1 cellular context compared by ENCODE assay signal in genomic region chr5:138490648-138491283, GRCh38.
TF ChIP-seq lines count a peak whose summit lies in the region.

No MANE protein-coding gene starts in this region.

TF ChIP-seq in K562, 482 proteins besides CTCF, POLR2A, EP300 and RAD21 (continued from another document):
- TF ChIP-seq, protein P1, sequence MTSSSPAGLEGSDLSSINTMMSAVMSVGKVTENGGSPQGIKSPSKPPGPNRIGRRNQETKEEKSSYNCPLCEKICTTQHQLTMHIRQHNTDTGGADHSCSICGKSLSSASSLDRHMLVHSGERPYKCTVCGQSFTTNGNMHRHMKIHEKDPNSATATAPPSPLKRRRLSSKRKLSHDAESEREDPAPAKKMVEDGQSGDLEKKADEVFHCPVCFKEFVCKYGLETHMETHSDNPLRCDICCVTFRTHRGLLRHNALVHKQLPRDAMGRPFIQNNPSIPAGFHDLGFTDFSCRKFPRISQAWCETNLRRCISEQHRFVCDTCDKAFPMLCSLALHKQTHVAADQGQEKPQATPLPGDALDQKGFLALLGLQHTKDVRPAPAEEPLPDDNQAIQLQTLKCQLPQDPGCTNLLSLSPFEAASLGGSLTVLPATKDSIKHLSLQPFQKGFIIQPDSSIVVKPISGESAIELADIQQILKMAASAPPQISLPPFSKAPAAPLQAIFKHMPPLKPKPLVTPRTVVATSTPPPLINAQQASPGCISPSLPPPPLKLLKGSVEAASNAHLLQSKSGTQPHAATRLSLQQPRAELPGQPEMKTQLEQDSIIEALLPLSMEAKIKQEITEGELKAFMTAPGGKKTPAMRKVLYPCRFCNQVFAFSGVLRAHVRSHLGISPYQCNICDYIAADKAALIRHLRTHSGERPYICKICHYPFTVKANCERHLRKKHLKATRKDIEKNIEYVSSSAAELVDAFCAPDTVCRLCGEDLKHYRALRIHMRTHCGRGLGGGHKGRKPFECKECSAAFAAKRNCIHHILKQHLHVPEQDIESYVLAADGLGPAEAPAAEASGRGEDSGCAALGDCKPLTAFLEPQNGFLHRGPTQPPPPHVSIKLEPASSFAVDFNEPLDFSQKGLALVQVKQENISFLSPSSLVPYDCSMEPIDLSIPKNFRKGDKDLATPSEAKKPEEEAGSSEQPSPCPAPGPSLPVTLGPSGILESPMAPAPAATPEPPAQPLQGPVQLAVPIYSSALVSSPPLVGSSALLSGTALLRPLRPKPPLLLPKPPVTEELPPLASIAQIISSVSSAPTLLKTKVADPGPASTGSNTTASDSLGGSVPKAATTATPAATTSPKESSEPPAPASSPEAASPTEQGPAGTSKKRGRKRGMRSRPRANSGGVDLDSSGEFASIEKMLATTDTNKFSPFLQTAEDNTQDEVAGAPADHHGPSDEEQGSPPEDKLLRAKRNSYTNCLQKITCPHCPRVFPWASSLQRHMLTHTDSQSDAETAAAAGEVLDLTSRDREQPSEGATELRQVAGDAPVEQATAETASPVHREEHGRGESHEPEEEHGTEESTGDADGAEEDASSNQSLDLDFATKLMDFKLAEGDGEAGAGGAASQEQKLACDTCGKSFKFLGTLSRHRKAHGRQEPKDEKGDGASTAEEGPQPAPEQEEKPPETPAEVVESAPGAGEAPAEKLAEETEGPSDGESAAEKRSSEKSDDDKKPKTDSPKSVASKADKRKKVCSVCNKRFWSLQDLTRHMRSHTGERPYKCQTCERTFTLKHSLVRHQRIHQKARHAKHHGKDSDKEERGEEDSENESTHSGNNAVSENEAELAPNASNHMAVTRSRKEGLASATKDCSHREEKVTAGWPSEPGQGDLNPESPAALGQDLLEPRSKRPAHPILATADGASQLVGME (CRISPR knock-in tag; IDR thresholded peaks at IDR 0.05), result 0 out of 2 replicates have a peak, but pooled peaks have one; percentile 58
